15 cellular contexts compared by ENCODE assay signal in the genomic region with DNA sequence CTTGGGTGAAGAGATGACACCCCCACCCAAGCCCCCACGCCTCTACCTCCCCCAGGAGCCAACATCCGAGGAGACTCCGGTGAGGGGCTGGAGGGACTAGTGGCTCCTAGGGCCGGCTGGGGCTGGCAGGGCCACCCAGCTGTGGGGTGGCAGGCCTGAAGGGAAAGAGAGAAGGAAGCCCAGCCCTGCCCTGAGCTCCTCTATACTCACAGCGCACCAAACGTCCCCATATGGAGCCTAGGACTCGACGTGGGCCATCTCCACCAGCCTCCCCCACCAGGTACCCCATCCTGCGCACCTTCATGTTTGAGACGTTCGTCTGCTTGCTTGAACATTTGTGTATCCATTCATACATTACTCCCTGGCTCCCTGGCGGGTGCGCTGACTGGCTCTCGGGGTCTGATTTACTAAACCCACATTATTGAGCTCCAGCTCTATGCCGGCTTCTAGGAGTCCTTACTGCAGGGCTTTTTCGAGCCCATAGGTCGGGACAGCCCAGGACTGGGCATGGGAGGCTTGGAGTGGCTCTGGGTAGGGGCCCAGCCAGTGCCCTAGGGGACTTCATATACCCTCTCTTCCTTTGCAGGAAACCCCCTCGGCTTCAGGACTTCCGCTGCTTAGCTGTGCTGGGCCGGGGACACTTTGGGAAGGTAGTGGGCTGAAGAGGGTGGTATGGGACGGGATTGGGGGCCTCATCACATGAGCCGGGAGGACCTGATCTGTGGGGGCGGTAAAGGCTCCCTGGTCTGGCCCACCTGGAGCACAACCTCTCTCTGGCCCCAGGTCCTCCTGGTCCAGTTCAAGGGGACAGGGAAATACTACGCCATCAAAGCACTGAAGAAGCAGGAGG.
"Had no signal": no experiment of that assay in that cellular context is flagged by ENCODE, and none has a peak within 500 bp of the region (broad histone marks: within the 10 kb centered on the region; RNA-seq: fewer than 3 reads in every experiment).

No MANE protein-coding gene starts in this region.

- H3K27ac ChIP-seq: esophagus squamous epithelium, ovary had no signal

- FAIRE-seq: small intestine, TTC549 had no signal

- H3K4me1 Mint-ChIP-seq: activated CD4-positive, alpha-beta T cell treated with anti-CD3 and anti-CD28 coated beads, Interleukin-2, amount 10 ng/mL, durations not matched to agents 7 days and 5 days; neural crest cell; stimulated activated effector memory CD8-positive, alpha-beta T cell treated with anti-CD3 and anti-CD28 coated beads, Interleukin-12 subunit alpha, Interleukin-12 subunit beta, amount 100 ng/mL, for 72 hours had no signal

- H3K4me3 ChIP-seq: esophagus squamous epithelium, ovary had no signal

- H3K27me3 ChIP-seq: esophagus squamous epithelium, ovary had no signal

- H3K9me3 Mint-ChIP-seq: activated CD4-positive, alpha-beta T cell treated with anti-CD3 and anti-CD28 coated beads, Interleukin-2, amount 10 ng/mL, durations not matched to agents 7 days and 5 days; activated naive CD4-positive, alpha-beta T cell treated with anti-CD3 and anti-CD28 coated beads for 36 hours; neural crest cell; stimulated activated effector memory CD8-positive, alpha-beta T cell treated with anti-CD3 and anti-CD28 coated beads, Interleukin-12 subunit alpha, Interleukin-12 subunit beta, amount 100 ng/mL, for 72 hours; type B pancreatic cell had no signal

- H3K36me3 ChIP-seq: ovary had no signal

- H3K36me3 Mint-ChIP-seq: type B pancreatic cell had no signal

- H3K27me3 Mint-ChIP-seq: activated CD4-positive, alpha-beta T cell treated with anti-CD3 and anti-CD28 coated beads, Interleukin-2, amount 10 ng/mL, durations not matched to agents 7 days and 5 days; type B pancreatic cell had no signal

- H3K27ac Mint-ChIP-seq: activated CD4-positive, alpha-beta T cell treated with anti-CD3 and anti-CD28 coated beads, Interleukin-2, amount 10 ng/mL, durations not matched to agents 7 days and 5 days; stimulated activated effector memory CD8-positive, alpha-beta T cell treated with anti-CD3 and anti-CD28 coated beads, Interleukin-12 subunit alpha, Interleukin-12 subunit beta, amount 100 ng/mL, for 72 hours; type B pancreatic cell had no signal

- H3K4me3 Mint-ChIP-seq: activated CD4-positive, alpha-beta T cell treated with anti-CD3 and anti-CD28 coated beads, Interleukin-2, amount 10 ng/mL, durations not matched to agents 7 days and 5 days; activated naive CD4-positive, alpha-beta T cell treated with anti-CD3 and anti-CD28 coated beads for 36 hours; neural crest cell; stimulated activated effector memory CD8-positive, alpha-beta T cell treated with anti-CD3 and anti-CD28 coated beads, Interleukin-12 subunit alpha, Interleukin-12 subunit beta, amount 100 ng/mL, for 72 hours; type B pancreatic cell had no signal

- DNase-seq: activated CD4-positive, alpha-beta T cell treated with anti-CD3 and anti-CD28 coated beads, Interleukin-2, amount 10 ng/mL, durations not matched to agents 7 days and 5 days; activated CD4-positive, CD25-positive, alpha-beta regulatory T cell; activated CD8-positive, alpha-beta memory T cell treated with anti-CD3 and anti-CD28 coated beads for 24 hours; activated naive CD4-positive, alpha-beta T cell treated with anti-CD3 and anti-CD28 coated beads for 36 hours; amygdala; esophagus squamous epithelium; foreskin fibroblast; mesendoderm; small intestine; T-helper 2 cell had no signal

- ATAC-seq: stimulated activated effector memory CD8-positive, alpha-beta T cell treated with anti-CD3 and anti-CD28 coated beads, Interleukin-12 subunit alpha, Interleukin-12 subunit beta, amount 100 ng/mL, for 72 hours had no signal

- H3K9me3 ChIP-seq: esophagus squamous epithelium, ovary had no signal
